Comparison of ENCODE assay signal across 8 cellular contexts in the genomic region with DNA sequence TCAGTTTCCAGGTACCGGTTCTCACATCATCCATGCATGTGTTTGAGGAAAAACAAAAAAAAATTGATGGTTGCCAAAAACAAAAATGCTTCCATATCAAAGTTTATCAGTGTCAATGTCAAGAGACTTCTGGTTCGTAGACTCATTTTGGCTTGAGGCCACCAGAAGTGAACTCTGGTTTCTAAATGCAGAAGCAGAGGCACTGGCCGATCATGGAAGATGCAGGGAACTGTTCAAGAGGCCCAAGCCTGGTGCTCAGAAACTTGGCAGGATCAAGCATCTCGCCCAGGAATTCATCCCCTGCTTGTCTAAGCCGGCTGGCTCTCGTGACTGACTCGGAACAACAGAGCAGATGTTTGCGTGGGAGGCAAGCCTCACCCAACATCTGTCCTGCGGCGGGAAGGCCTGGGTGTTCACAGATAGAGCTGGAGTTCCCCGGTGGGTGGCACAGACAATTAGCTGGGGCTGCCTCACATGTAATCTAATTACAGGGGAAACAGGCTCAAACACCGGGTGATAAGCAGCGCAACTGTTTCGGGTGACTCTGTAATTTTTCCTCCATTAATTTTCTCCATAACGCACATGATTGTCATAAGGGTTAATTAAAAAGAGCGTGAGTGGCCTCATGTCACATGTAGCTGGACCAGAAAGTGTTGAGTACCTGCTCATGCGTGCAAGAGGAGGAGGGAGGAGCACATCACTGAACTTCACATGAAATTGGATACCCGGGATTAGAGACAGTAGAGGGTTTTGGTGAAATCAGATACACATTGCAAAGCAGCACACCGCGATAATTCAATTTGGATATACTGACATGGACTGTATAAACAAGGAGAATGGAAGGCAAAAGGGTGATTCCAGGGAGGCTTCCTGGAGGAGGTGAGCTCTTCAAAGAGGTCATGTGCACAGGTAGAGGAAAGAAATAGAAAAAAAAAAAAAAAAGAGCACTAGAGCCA.
DNase-seq lines count a peak whose midpoint lies in the region; ATAC-seq lines count a peak whose summit lies in the region.

No MANE protein-coding gene starts in this region.

- H3K4me3 ChIP-seq in trophoblast cell (ENCODE audit: low read depth, low read length): no peak overlapping the region

- peaks cover 0 to 10% of the 10 kb centered on the region in 2 donors for H3K9me3 Mint-ChIP-seq in activated naive CD4-positive, alpha-beta T cell treated with anti-CD3 and anti-CD28 coated beads, Interleukin-2, amount 50 U/mL, for 72 hours
- no peaks in the 10 kb centered on the region for H3K9me3 Mint-ChIP-seq in effector memory CD8-positive, alpha-beta T cell

- H3K27ac Mint-ChIP-seq in activated naive CD4-positive, alpha-beta T cell treated with anti-CD3 and anti-CD28 coated beads, Interleukin-2, amount 50 U/mL, for 72 hours: peak overlapping the region; percentile 65 to 90
- no peak overlapping the region for H3K27ac Mint-ChIP-seq in effector memory CD8-positive, alpha-beta T cell

- no peaks in the 10 kb centered on the region for H3K79me2 ChIP-seq in trophoblast cell (ENCODE audit: control insufficient read depth, insufficient read depth, low read length, poor library complexity)

- H2BK5ac ChIP-seq in trophoblast cell (ENCODE audit: low read depth, low read length, poor library complexity): no peak overlapping the region

- DNase-seq in DMS153 treated with DMSO at 0.1 percent for 48 hours (lab: John Stamatoyannopoulos, UW; ENCODE audit: unreplicated experiment) (peak; percentile 59), NCI-H82 (lab: John Stamatoyannopoulos, UW) (peak; percentile 92), iris pigment epithelial cell (ENCODE audit: low read depth) (peak; percentile 73), trophoblast cell (no peak)
- DNase-seq in activated naive CD4-positive, alpha-beta T cell treated with anti-CD3 and anti-CD28 coated beads, Interleukin-2, amount 50 U/mL, for 72 hours (ENCODE audit: low spot score in 2 of 2): peak; percentile 63 to 64
- peak; percentile 51 to 56 for DNase-seq in stimulated activated CD4-positive, alpha-beta T cell treated with anti-CD3 and anti-CD28 coated beads, Interleukin-4, amount 100 ng/mL, for 48 hours (ENCODE audit: low read depth in 2 of 2)
- DNase-seq in effector memory CD8-positive, alpha-beta T cell: no peak

- H2BK120ac ChIP-seq in trophoblast cell (ENCODE audit: insufficient read depth, low read length, poor library complexity): no peak overlapping the region

- H3K4me3 Mint-ChIP-seq in effector memory CD8-positive, alpha-beta T cell: no peak overlapping the region

- H3K9ac ChIP-seq in trophoblast cell (ENCODE audit: low read length): no peak overlapping the region

- H3K4ac ChIP-seq in trophoblast cell (ENCODE audit: low read depth, low read length): no peak overlapping the region

- H3K4me2 ChIP-seq in trophoblast cell (ENCODE audit: low read length): no peak overlapping the region

- no CpG with 5 or more reads among the region's 20 CpGs for WGBS in trophoblast cell (ENCODE audit: extremely low coverage, insufficient coverage, insufficient read length)

- no peak overlapping the region for H2AFZ ChIP-seq in trophoblast cell (ENCODE audit: insufficient read depth, low read length, poor library complexity)

- peaks cover 6 to 15% of the 10 kb centered on the region in 2 experiments for H3K4me1 ChIP-seq in trophoblast cell (ENCODE audit: control insufficient read depth in 1 of 2, insufficient read depth in 2 of 2, low read length in 2 of 2)

- no peak overlapping the region for H4K8ac ChIP-seq in trophoblast cell (ENCODE audit: low read depth, low read length)

- peaks cover 66 to 81% of the 10 kb centered on the region in 2 donors for H3K27me3 Mint-ChIP-seq in effector memory CD8-positive, alpha-beta T cell

- H3K18ac ChIP-seq in trophoblast cell (ENCODE audit: low read length): no peak overlapping the region

- peaks cover 6 to 14% of the 10 kb centered on the region in 2 donors for H3K36me3 Mint-ChIP-seq in activated naive CD4-positive, alpha-beta T cell treated with anti-CD3 and anti-CD28 coated beads, Interleukin-2, amount 50 U/mL, for 72 hours
- no peaks in the 10 kb centered on the region for H3K36me3 Mint-ChIP-seq in effector memory CD8-positive, alpha-beta T cell (ENCODE audit: insufficient read depth)

- no peak overlapping the region for H2AK5ac ChIP-seq in trophoblast cell (ENCODE audit: low read length)

- peaks cover 1% of the 10 kb centered on the region for H3K79me1 ChIP-seq in trophoblast cell (ENCODE audit: low read length)

- H3K14ac ChIP-seq in trophoblast cell (ENCODE audit: low read length): no peak overlapping the region

- H3K9me3 ChIP-seq in trophoblast cell (ENCODE audit: insufficient read depth, low read depth, low read length): no peaks in the 10 kb centered on the region

- H3K36me3 ChIP-seq in trophoblast cell (ENCODE audit: control insufficient read depth in 1 of 2, insufficient read depth in 2 of 2, low read length in 2 of 2): no peaks in the 10 kb centered on the region

- peaks cover 0 to 6% of the 10 kb centered on the region in 2 donors for H3K4me1 Mint-ChIP-seq in effector memory CD8-positive, alpha-beta T cell (ENCODE audit: low read depth in 2 of 2)

- H3K27ac ChIP-seq in trophoblast cell (ENCODE audit: low read depth, low read length): no peak overlapping the region

- no peaks in the 10 kb centered on the region for H3K27me3 ChIP-seq in trophoblast cell (ENCODE audit: insufficient read depth, low read length)

- no peak overlapping the region for H3K23ac ChIP-seq in trophoblast cell (ENCODE audit: low read length)

- peak; percentile 50 for ATAC-seq in HG02870 (IDR thresholded peaks at IDR 0.05; ENCODE audit: unreplicated experiment)
- peak; percentile 82 to 86 for ATAC-seq in activated naive CD4-positive, alpha-beta T cell treated with anti-CD3 and anti-CD28 coated beads, Interleukin-2, amount 50 U/mL, for 72 hours
- no peak for ATAC-seq in effector memory CD8-positive, alpha-beta T cell (replicated peaks)

- H4K91ac ChIP-seq in trophoblast cell (ENCODE audit: low read depth, low read length): no peak overlapping the region

- H4K12ac ChIP-seq in trophoblast cell (ENCODE audit: low read depth, low read length): no peak overlapping the region

- no peak overlapping the region for H2BK12ac ChIP-seq in trophoblast cell (ENCODE audit: low read length)

Comparison
In these comparisons a context has a peak if more than half of its experiments do, and no peak if none do; other contexts are left out.
1. DNase-seq: peak in DMS153 treated with DMSO at 0.1 percent for 48 hours (single experiment), NCI-H82 (single experiment), activated naive CD4-positive, alpha-beta T cell treated with anti-CD3 and anti-CD28 coated beads, Interleukin-2, amount 50 U/mL, for 72 hours (2 of 2), iris pigment epithelial cell (single experiment) and stimulated activated CD4-positive, alpha-beta T cell treated with anti-CD3 and anti-CD28 coated beads, Interleukin-4, amount 100 ng/mL, for 48 hours (2 of 2); none in effector memory CD8-positive, alpha-beta T cell (0 of 3) and trophoblast cell (0 of 2).
2. H3K27ac Mint-ChIP-seq: peak in activated naive CD4-positive, alpha-beta T cell treated with anti-CD3 and anti-CD28 coated beads, Interleukin-2, amount 50 U/mL, for 72 hours (2 of 2); none in effector memory CD8-positive, alpha-beta T cell (0 of 2).